1 cellular context compared by ENCODE assay signal in the genomic region with DNA sequence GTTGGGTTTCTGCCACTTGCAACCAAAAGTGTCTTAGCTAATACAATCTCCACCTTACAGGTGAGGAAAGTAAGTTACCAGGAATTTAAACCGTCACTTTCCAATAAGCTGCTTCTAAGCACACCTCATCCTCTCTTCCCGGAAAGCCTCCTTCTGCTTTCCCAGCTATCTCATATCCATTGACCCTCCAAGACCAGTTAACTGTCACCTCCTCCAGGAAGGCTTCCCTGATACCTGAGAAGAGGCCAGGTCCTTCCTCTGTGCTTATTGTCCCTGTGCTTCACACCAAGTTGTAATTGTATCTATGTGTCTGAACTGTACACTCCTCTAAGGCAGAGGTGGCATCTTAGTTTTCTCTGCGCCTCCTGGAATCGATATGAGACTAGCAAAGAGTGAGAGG.
TF ChIP-seq lines count a peak whose summit lies in the region.

No MANE protein-coding gene starts in this region.

TF ChIP-seq in K562, 482 proteins besides CTCF, POLR2A, EP300 and RAD21 (continued from another document):
- TF ChIP-seq, protein P1, sequence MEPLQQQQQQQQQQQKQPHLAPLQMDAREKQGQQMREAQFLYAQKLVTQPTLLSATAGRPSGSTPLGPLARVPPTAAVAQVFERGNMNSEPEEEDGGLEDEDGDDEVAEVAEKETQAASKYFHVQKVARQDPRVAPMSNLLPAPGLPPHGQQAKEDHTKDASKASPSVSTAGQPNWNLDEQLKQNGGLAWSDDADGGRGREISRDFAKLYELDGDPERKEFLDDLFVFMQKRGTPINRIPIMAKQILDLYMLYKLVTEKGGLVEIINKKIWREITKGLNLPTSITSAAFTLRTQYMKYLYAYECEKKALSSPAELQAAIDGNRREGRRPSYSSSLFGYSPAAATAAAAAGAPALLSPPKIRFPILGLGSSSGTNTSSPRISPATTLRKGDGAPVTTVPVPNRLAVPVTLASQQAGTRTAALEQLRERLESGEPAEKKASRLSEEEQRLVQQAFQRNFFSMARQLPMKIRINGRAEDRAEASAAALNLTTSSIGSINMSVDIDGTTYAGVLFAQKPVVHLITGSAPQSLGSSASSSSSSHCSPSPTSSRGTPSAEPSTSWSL (CRISPR knock-in tag; IDR thresholded peaks at IDR 0.05; ENCODE audit: borderline replicate concordance), result no peak
- no peak for TF ChIP-seq SMAD1 (IDR thresholded peaks at IDR 0.05; ENCODE audit: low read depth, low read length, partially characterized antibody)
- TF ChIP-seq, protein P2, sequence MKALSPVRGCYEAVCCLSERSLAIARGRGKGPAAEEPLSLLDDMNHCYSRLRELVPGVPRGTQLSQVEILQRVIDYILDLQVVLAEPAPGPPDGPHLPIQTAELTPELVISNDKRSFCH (CRISPR knock-in tag; IDR thresholded peaks at IDR 0.05), result no peak
- TF ChIP-seq, protein P2 (tag; IDR thresholded peaks at IDR 0.05), result no peak
- no peak for TF ChIP-seq ZNF347 (CRISPR knock-in tag; IDR thresholded peaks at IDR 0.05; ENCODE audit: low read depth)
- no peak for TF ChIP-seq ZFPM2 (CRISPR knock-in tag; IDR thresholded peaks at IDR 0.05)
- TF ChIP-seq ADNP (tag; IDR thresholded peaks at IDR 0.05), result no peak
- TF ChIP-seq, protein P3, sequence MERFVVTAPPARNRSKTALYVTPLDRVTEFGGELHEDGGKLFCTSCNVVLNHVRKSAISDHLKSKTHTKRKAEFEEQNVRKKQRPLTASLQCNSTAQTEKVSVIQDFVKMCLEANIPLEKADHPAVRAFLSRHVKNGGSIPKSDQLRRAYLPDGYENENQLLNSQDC (CRISPR knock-in tag; IDR thresholded peaks at IDR 0.05), result no peak
- TF ChIP-seq KLF16 (IDR thresholded peaks at IDR 0.05), result no peak
- TF ChIP-seq MEF2D (tag; conservative IDR thresholded peaks at IDR 0.05; ENCODE audit: low read depth), result no peak
- no peak for TF ChIP-seq ASH1L (IDR thresholded peaks at IDR 0.05; ENCODE audit: borderline replicate concordance, low read depth, partially characterized antibody)
- no peak for TF ChIP-seq CCNT2 (IDR thresholded peaks at IDR 0.05; ENCODE audit: borderline replicate concordance, extremely low read depth, insufficient read length, low read depth, low read length)
- no peak for TF ChIP-seq COPS2 (conservative IDR thresholded peaks at IDR 0.05)
- no peak for TF ChIP-seq EHMT2 (IDR thresholded peaks at IDR 0.05)
- TF ChIP-seq RCOR1 (IDR thresholded peaks at IDR 0.05; ENCODE audit: borderline replicate concordance in 1 of 2, low read depth in 2 of 2, low read length in 2 of 2), result peak in 1 of 2 experiments; percentile 44; a peak in 1 of 4 replicates
- TF ChIP-seq, protein P4, sequence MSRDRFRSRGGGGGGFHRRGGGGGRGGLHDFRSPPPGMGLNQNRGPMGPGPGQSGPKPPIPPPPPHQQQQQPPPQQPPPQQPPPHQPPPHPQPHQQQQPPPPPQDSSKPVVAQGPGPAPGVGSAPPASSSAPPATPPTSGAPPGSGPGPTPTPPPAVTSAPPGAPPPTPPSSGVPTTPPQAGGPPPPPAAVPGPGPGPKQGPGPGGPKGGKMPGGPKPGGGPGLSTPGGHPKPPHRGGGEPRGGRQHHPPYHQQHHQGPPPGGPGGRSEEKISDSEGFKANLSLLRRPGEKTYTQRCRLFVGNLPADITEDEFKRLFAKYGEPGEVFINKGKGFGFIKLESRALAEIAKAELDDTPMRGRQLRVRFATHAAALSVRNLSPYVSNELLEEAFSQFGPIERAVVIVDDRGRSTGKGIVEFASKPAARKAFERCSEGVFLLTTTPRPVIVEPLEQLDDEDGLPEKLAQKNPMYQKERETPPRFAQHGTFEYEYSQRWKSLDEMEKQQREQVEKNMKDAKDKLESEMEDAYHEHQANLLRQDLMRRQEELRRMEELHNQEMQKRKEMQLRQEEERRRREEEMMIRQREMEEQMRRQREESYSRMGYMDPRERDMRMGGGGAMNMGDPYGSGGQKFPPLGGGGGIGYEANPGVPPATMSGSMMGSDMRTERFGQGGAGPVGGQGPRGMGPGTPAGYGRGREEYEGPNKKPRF (IDR thresholded peaks at IDR 0.05; ENCODE audit: low read depth, low read length), result no peak
- TF ChIP-seq MECOM (CRISPR knock-in tag; IDR thresholded peaks at IDR 0.05), result no peak
- TF ChIP-seq ZNF232 (CRISPR knock-in tag; IDR thresholded peaks at IDR 0.05), result no peak
- TF ChIP-seq, protein P5, sequence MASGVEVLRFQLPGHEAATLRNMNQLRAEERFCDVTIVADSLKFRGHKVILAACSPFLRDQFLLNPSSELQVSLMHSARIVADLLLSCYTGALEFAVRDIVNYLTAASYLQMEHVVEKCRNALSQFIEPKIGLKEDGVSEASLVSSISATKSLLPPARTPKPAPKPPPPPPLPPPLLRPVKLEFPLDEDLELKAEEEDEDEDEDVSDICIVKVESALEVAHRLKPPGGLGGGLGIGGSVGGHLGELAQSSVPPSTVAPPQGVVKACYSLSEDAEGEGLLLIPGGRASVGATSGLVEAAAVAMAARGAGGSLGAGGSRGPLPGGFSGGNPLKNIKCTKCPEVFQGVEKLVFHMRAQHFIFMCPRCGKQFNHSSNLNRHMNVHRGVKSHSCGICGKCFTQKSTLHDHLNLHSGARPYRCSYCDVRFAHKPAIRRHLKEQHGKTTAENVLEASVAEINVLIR (CRISPR knock-in tag; IDR thresholded peaks at IDR 0.05), result no peak
- TF ChIP-seq, protein P6, sequence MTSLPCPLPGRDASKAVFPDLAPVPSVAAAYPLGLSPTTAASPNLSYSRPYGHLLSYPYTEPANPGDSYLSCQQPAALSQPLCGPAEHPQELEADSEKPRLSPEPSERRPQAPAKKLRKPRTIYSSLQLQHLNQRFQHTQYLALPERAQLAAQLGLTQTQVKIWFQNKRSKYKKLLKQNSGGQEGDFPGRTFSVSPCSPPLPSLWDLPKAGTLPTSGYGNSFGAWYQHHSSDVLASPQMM (CRISPR knock-in tag; IDR thresholded peaks at IDR 0.05), result no peak
- peak; percentile 72; the same call in 1 of the 2 replicates for TF ChIP-seq ZNF24 (IDR thresholded peaks at IDR 0.05)
- TF ChIP-seq, protein P7, sequence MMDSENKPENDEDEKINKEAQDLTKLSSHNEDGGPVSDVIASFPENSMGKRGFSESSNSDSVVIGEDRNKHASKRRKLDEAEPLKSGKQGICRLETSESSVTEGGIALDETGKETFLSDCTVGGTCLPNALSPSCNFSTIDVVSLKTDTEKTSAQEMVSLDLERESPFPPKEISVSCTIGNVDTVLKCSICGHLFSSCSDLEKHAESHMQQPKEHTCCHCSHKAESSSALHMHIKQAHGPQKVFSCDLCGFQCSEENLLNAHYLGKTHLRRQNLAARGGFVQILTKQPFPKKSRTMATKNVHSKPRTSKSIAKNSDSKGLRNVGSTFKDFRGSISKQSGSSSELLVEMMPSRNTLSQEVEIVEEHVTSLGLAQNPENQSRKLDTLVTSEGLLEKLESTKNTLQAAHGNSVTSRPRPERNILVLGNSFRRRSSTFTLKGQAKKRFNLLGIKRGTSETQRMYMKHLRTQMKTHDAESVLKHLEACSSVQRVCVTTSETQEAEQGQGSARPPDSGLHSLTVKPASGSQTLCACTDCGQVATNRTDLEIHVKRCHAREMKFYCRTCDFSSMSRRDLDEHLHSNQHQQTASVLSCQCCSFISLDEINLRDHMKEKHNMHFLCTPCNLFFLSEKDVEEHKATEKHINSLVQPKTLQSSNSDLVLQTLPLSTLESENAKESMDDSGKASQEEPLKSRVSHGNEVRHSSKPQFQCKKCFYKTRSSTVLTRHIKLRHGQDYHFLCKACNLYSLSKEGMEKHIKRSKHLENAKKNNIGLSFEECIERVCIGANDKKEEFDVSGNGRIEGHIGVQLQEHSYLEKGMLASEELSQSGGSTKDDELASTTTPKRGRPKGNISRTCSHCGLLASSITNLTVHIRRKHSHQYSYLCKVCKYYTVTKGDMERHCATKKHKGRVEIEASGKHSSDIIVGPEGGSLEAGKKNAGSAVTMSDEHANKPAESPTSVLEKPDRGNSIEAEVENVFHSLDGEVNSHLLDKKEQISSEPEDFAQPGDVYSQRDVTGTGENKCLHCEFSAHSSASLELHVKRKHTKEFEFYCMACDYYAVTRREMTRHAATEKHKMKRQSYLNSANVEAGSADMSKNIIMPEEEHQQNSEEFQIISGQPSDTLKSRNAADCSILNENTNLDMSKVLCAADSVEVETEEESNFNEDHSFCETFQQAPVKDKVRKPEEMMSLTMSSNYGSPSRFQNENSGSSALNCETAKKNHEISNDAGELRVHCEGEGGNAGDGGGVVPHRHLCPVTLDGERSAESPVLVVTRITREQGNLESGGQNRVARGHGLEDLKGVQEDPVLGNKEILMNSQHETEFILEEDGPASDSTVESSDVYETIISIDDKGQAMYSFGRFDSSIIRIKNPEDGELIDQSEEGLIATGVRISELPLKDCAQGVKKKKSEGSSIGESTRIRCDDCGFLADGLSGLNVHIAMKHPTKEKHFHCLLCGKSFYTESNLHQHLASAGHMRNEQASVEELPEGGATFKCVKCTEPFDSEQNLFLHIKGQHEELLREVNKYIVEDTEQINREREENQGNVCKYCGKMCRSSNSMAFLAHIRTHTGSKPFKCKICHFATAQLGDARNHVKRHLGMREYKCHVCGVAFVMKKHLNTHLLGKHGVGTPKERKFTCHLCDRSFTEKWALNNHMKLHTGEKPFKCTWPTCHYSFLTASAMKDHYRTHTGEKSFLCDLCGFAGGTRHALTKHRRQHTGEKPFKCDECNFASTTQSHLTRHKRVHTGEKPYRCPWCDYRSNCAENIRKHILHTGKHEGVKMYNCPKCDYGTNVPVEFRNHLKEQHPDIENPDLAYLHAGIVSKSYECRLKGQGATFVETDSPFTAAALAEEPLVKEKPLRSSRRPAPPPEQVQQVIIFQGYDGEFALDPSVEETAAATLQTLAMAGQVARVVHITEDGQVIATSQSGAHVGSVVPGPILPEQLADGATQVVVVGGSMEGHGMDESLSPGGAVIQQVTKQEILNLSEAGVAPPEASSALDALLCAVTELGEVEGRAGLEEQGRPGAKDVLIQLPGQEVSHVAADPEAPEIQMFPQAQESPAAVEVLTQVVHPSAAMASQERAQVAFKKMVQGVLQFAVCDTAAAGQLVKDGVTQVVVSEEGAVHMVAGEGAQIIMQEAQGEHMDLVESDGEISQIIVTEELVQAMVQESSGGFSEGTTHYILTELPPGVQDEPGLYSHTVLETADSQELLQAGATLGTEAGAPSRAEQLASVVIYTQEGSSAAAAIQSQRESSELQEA (IDR thresholded peaks at IDR 0.05; ENCODE audit: low read depth), result no peak
- no peak for TF ChIP-seq ZEB2 (IDR thresholded peaks at IDR 0.05)
- no peak for TF ChIP-seq CTBP1 (IDR thresholded peaks at IDR 0.05; ENCODE audit: borderline replicate concordance)
- TF ChIP-seq ZNF444 (CRISPR knock-in tag; IDR thresholded peaks at IDR 0.05), result no peak
- TF ChIP-seq, protein P8, sequence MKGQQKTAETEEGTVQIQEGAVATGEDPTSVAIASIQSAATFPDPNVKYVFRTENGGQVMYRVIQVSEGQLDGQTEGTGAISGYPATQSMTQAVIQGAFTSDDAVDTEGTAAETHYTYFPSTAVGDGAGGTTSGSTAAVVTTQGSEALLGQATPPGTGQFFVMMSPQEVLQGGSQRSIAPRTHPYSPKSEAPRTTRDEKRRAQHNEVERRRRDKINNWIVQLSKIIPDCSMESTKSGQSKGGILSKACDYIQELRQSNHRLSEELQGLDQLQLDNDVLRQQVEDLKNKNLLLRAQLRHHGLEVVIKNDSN (CRISPR knock-in tag; IDR thresholded peaks at IDR 0.05), result no peak
